In genomic region chrX:111445485-111445884, GRCh38 we compare ENCODE assay signal across 10 cellular contexts. TPM values are rescaled to one million over a fixed set of nuclear protein-coding genes. Genes with fewer than 3 reads are reported as not detected.
A peak's percentile ranks its signal among the peaks of the same experiment; 100 is the strongest.
DNase-seq lines count a peak whose midpoint lies in the region; ATAC-seq and TF ChIP-seq lines count a peak whose summit lies in the region.
"Had no signal": no experiment of that assay in that cellular context is flagged by ENCODE, and none has a peak within 500 bp of the region (broad histone marks: within the 10 kb centered on the region; RNA-seq: fewer than 3 reads in every experiment).

No MANE protein-coding gene starts in this region.

- TF ChIP-seq CTCF in CD4-positive, alpha-beta T cell (IDR thresholded peaks at IDR 0.05), result peak; percentile 37
- TF ChIP-seq CTCF in foreskin keratinocyte (conservative IDR thresholded peaks at IDR 0.05) (peak; percentile 56), stomach (IDR thresholded peaks at IDR 0.05) (peak in 4 of 7 experiments; percentile 25 to 47 (median 34))

- H3K4me1 ChIP-seq in foreskin keratinocyte, result no peaks in the 10 kb centered on the region
- no peaks in the 10 kb centered on the region for H3K4me1 ChIP-seq in stomach

- ATAC-seq in CD4-positive, alpha-beta T cell (ENCODE audit: poor library complexity), result no peak
- peak; percentile 81 for ATAC-seq in GM18868 (IDR thresholded peaks at IDR 0.05; ENCODE audit: unreplicated experiment)
- ATAC-seq in foreskin keratinocyte, result peak; percentile 46

- H3K27ac ChIP-seq in CD4-positive, alpha-beta T cell (ENCODE audit: low read depth, low read length), result no peak overlapping the region
- H3K27ac ChIP-seq in SK-N-MC (no peak overlapping the region), foreskin keratinocyte (no peak overlapping the region), stomach (no peak overlapping the region)

- H3K27me3 ChIP-seq in CD4-positive, alpha-beta T cell (ENCODE audit: control insufficient read depth, insufficient read depth, low read length), result no peaks in the 10 kb centered on the region
- H3K27me3 ChIP-seq in foreskin keratinocyte (no peaks in the 10 kb centered on the region), stomach (peaks cover 0 to 5% (median 0%) of the 10 kb centered on the region in 3 donors)

- H3K9ac ChIP-seq in SK-N-MC (ENCODE audit: insufficient read length), result no peak overlapping the region

- no peak for DNase-seq in CD4-positive, alpha-beta T cell
- DNase-seq in MV-4-11 (lab: John Stamatoyannopoulos, UW), result peak; percentile 39
- DNase-seq in SK-N-MC (ENCODE audit: low read depth, low spot score), result peak; percentile 16
- peak in 1 of 2 donors; percentile 10 for DNase-seq in foreskin keratinocyte
- no peak for DNase-seq in stomach
- DNase-seq in activated naive CD4-positive, alpha-beta T cell treated with anti-CD3 and anti-CD28 coated beads for 36 hours, result no peak
- no peak for DNase-seq in stimulated activated CD8-positive, alpha-beta memory T cell treated with anti-CD3 and anti-CD28 coated beads, Interleukin-4, amount 100 ng/mL, for 48 hours

- H3K4me1 Mint-ChIP-seq in CD4-positive, alpha-beta T cell (ENCODE audit: low read depth), result no peaks in the 10 kb centered on the region
- H3K4me1 Mint-ChIP-seq in activated naive CD4-positive, alpha-beta T cell treated with anti-CD3 and anti-CD28 coated beads for 36 hours (ENCODE audit: low read depth), result no peaks in the 10 kb centered on the region

- H3K4me3 Mint-ChIP-seq in CD4-positive, alpha-beta T cell, result no peak overlapping the region
- H3K4me3 Mint-ChIP-seq in activated naive CD4-positive, alpha-beta T cell treated with anti-CD3 and anti-CD28 coated beads for 36 hours, result no peak overlapping the region
- H3K4me3 Mint-ChIP-seq: IgD-negative memory B cell had no signal

- CTCF ChIA-PET in CD4-positive, alpha-beta T cell (lab: Charles Lee), result interaction anchor here (0.7 kb wide), 1 partner anchor 455 kb away, joined by 4 read pairs; no protein-coding TSS in a partner anchor
- CTCF ChIA-PET in activated naive CD4-positive, alpha-beta T cell treated with anti-CD3 and anti-CD28 coated beads for 36 hours (lab: Charles Lee), result interaction anchor here (0.6 to 1.0 kb wide), 2 partner anchors 17 to 278 kb away, joined by 3 to 4 read pairs; no protein-coding TSS in a partner anchor

- TF ChIP-seq EP300 in stomach (IDR thresholded peaks at IDR 0.05), result no peak

- intact Hi-C loops in CD4-positive, alpha-beta T cell (cut with DNase I, micrococcal nuclease), result no loop called here
- intact Hi-C loops in stomach (cut with DNase I; ENCODE audit: low total_unique reads), result no loop called here
- intact Hi-C loops in activated naive CD4-positive, alpha-beta T cell treated with anti-CD3 and anti-CD28 coated beads for 36 hours (cut with micrococcal nuclease), result loop anchor here (1.0 to 10.0 kb wide), 3 partner anchors 346 to 591 kb away; no protein-coding TSS in a partner anchor

- POLR2A ChIA-PET in CD4-positive, alpha-beta T cell (lab: Charles Lee), result no interaction called here

- H3K9me3 ChIP-seq in CD4-positive, alpha-beta T cell (ENCODE audit: control insufficient read depth, low read length), result no peaks in the 10 kb centered on the region
- H3K9me3 ChIP-seq in SK-N-MC (ENCODE audit: low read depth, low read length), result no peaks in the 10 kb centered on the region
- H3K9me3 ChIP-seq in stomach, result no peaks in the 10 kb centered on the region

- H3K27ac Mint-ChIP-seq in CD4-positive, alpha-beta T cell, result no peak overlapping the region
- H3K27ac Mint-ChIP-seq in activated naive CD4-positive, alpha-beta T cell treated with anti-CD3 and anti-CD28 coated beads for 36 hours, result no peak overlapping the region
- H3K27ac Mint-ChIP-seq: IgD-negative memory B cell had no signal

- 18 to 30% (median 29%) methylated on average over 3 of the region's 3 CpGs for WGBS in stomach, 5 donors

- H3K27me3 Mint-ChIP-seq in CD4-positive, alpha-beta T cell, result peaks cover 8% of the 10 kb centered on the region
- peaks cover 6% of the 10 kb centered on the region for H3K27me3 Mint-ChIP-seq in activated naive CD4-positive, alpha-beta T cell treated with anti-CD3 and anti-CD28 coated beads for 36 hours (ENCODE audit: low read depth)

- H3K36me3 Mint-ChIP-seq in CD4-positive, alpha-beta T cell (ENCODE audit: low read depth), result no peaks in the 10 kb centered on the region
- no peaks in the 10 kb centered on the region for H3K36me3 Mint-ChIP-seq in activated naive CD4-positive, alpha-beta T cell treated with anti-CD3 and anti-CD28 coated beads for 36 hours (ENCODE audit: low read depth)
- H3K36me3 Mint-ChIP-seq: IgD-negative memory B cell had no signal

- H3K4me3 ChIP-seq in SK-N-MC, result no peak overlapping the region
- H3K4me3 ChIP-seq in stomach, result no peak overlapping the region
- H3K4me3 ChIP-seq: lung had no signal

- no peak for TF ChIP-seq POLR2A in stomach (IDR thresholded peaks at IDR 0.05)

- H3K36me3 ChIP-seq in SK-N-MC (ENCODE audit: insufficient read depth, low read length) (no peaks in the 10 kb centered on the region), stomach (no peaks in the 10 kb centered on the region)

- H3K9me3 Mint-ChIP-seq in CD4-positive, alpha-beta T cell, result no peaks in the 10 kb centered on the region
- no peaks in the 10 kb centered on the region for H3K9me3 Mint-ChIP-seq in activated naive CD4-positive, alpha-beta T cell treated with anti-CD3 and anti-CD28 coated beads for 36 hours
- H3K9me3 Mint-ChIP-seq: IgD-negative memory B cell had no signal

RNA-seq across cellular contexts. Expression of gene DCX, which starts 33.5 kb away (rescaled TPM):
- not detected for total RNA-seq in CD4-positive, alpha-beta T cell
- total RNA-seq in foreskin keratinocyte, result not detected in 2 replicates
- polyA plus RNA-seq in foreskin keratinocyte, result not detected in 2 replicates
- 1 to 10 TPM in 1 of 5 donors, not detected in 4; 4.0 TPM for total RNA-seq in stomach
- polyA plus RNA-seq in stomach, result under 1 TPM; under 0.01 to 0.06 (median 0.03) TPM
- total RNA-seq in activated naive CD4-positive, alpha-beta T cell treated with anti-CD3 and anti-CD28 coated beads for 36 hours, result not detected
- polyA plus RNA-seq: IgD-negative memory B cell had no signal

Comparison
In these comparisons a context has a peak if more than half of its experiments do, and no peak if none do; other contexts are left out.
1. DNase-seq: peak in MV-4-11 (single experiment) and SK-N-MC (single experiment); none in CD4-positive, alpha-beta T cell (0 of 10), stomach (single experiment), activated naive CD4-positive, alpha-beta T cell treated with anti-CD3 and anti-CD28 coated beads for 36 hours (single experiment) and stimulated activated CD8-positive, alpha-beta memory T cell treated with anti-CD3 and anti-CD28 coated beads, Interleukin-4, amount 100 ng/mL, for 48 hours (single experiment).
2. Peak in every context shown above with its lines, with median percentiles within 50 percentile points of each other: CTCF ChIP-seq.